1 cellular context compared by ENCODE assay signal in the genomic region with DNA sequence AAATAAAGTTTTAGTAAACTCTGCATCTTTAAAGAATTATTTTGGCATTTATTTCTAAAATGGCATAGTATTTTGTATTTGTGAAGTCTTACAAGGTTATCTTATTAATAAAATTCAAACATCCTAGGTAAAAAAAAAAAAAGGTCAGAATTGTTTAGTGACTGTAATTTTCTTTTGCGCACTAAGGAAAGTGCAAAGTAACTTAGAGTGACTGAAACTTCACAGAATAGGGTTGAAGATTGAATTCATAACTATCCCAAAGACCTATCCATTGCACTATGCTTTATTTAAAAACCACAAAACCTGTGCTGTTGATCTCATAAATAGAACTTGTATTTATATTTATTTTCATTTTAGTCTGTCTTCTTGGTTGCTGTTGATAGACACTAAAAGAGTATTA.
TF ChIP-seq lines count a peak whose summit lies in the region.

No MANE protein-coding gene starts in this region.

TF ChIP-seq in HepG2, 621 proteins besides CTCF, POLR2A, EP300 and RAD21 (continued from another document and continues in another):
- TF ChIP-seq, protein P1, sequence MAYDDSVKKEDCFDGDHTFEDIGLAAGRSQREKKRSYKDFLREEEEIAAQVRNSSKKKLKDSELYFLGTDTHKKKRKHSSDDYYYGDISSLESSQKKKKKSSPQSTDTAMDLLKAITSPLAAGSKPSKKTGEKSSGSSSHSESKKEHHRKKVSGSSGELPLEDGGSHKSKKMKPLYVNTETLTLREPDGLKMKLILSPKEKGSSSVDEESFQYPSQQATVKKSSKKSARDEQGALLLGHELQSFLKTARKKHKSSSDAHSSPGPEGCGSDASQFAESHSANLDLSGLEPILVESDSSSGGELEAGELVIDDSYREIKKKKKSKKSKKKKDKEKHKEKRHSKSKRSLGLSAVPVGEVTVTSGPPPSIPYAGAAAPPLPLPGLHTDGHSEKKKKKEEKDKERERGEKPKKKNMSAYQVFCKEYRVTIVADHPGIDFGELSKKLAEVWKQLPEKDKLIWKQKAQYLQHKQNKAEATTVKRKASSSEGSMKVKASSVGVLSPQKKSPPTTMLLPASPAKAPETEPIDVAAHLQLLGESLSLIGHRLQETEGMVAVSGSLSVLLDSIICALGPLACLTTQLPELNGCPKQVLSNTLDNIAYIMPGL (CRISPR knock-in tag; IDR thresholded peaks at IDR 0.05; ENCODE audit: borderline replicate concordance in 1 of 2, low read depth in 1 of 2): peak in 1 of 2 experiments; percentile 7; a peak in 1 of 4 replicates
- TF ChIP-seq YEATS4 (CRISPR knock-in tag; IDR thresholded peaks at IDR 0.05; ENCODE audit: borderline replicate concordance): 0 out of 2 replicates have a peak, but pooled peaks have one; percentile 45
- no peak for TF ChIP-seq SOX13 (IDR thresholded peaks at IDR 0.05)
- TF ChIP-seq SOX13 (CRISPR knock-in tag; conservative IDR thresholded peaks at IDR 0.05 in 1 of 2, IDR thresholded peaks at IDR 0.05 in 1 of 2): no peak
- peak; percentile 92 for TF ChIP-seq SSRP1 (CRISPR knock-in tag; IDR thresholded peaks at IDR 0.05)
- TF ChIP-seq JUN (CRISPR knock-in tag; IDR thresholded peaks at IDR 0.05): no peak
- TF ChIP-seq CENPX (CRISPR knock-in tag; IDR thresholded peaks at IDR 0.05): no peak
- TF ChIP-seq ZNF496 (CRISPR knock-in tag; IDR thresholded peaks at IDR 0.05; ENCODE audit: insufficient replicate concordance): no peak
- no peak for TF ChIP-seq AGO2 (optimal IDR thresholded peaks at IDR 0.05; ENCODE audit: low read depth, low read length)
- TF ChIP-seq ZNF670 (CRISPR knock-in tag; IDR thresholded peaks at IDR 0.05; ENCODE audit: borderline replicate concordance): no peak
- TF ChIP-seq ZNF354B (CRISPR knock-in tag; IDR thresholded peaks at IDR 0.05): no peak
- TF ChIP-seq ZNF329 (CRISPR knock-in tag; IDR thresholded peaks at IDR 0.05; ENCODE audit: low read depth): no peak
- TF ChIP-seq RBAK (CRISPR knock-in tag; IDR thresholded peaks at IDR 0.05): no peak
- TF ChIP-seq, protein P2, sequence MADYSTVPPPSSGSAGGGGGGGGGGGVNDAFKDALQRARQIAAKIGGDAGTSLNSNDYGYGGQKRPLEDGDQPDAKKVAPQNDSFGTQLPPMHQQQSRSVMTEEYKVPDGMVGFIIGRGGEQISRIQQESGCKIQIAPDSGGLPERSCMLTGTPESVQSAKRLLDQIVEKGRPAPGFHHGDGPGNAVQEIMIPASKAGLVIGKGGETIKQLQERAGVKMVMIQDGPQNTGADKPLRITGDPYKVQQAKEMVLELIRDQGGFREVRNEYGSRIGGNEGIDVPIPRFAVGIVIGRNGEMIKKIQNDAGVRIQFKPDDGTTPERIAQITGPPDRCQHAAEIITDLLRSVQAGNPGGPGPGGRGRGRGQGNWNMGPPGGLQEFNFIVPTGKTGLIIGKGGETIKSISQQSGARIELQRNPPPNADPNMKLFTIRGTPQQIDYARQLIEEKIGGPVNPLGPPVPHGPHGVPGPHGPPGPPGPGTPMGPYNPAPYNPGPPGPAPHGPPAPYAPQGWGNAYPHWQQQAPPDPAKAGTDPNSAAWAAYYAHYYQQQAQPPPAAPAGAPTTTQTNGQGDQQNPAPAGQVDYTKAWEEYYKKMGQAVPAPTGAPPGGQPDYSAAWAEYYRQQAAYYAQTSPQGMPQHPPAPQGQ (CRISPR knock-in tag; IDR thresholded peaks at IDR 0.05; ENCODE audit: borderline replicate concordance): no peak
- no peak for TF ChIP-seq RAD51 (IDR thresholded peaks at IDR 0.05; ENCODE audit: borderline replicate concordance)
- TF ChIP-seq ZNF333 (CRISPR knock-in tag; IDR thresholded peaks at IDR 0.05; ENCODE audit: borderline replicate concordance): no peak
- TF ChIP-seq TAF1 (CRISPR knock-in tag; IDR thresholded peaks at IDR 0.05): peak; percentile 4; the same call in 1 of the 2 replicates
- 0 out of 2 replicates have a peak, but pooled peaks have one; percentile 7 for TF ChIP-seq HMGXB3 (CRISPR knock-in tag; IDR thresholded peaks at IDR 0.05; ENCODE audit: borderline replicate concordance)
- TF ChIP-seq PAF1 (CRISPR knock-in tag; IDR thresholded peaks at IDR 0.05): peak; percentile 97
- TF ChIP-seq, protein P3, sequence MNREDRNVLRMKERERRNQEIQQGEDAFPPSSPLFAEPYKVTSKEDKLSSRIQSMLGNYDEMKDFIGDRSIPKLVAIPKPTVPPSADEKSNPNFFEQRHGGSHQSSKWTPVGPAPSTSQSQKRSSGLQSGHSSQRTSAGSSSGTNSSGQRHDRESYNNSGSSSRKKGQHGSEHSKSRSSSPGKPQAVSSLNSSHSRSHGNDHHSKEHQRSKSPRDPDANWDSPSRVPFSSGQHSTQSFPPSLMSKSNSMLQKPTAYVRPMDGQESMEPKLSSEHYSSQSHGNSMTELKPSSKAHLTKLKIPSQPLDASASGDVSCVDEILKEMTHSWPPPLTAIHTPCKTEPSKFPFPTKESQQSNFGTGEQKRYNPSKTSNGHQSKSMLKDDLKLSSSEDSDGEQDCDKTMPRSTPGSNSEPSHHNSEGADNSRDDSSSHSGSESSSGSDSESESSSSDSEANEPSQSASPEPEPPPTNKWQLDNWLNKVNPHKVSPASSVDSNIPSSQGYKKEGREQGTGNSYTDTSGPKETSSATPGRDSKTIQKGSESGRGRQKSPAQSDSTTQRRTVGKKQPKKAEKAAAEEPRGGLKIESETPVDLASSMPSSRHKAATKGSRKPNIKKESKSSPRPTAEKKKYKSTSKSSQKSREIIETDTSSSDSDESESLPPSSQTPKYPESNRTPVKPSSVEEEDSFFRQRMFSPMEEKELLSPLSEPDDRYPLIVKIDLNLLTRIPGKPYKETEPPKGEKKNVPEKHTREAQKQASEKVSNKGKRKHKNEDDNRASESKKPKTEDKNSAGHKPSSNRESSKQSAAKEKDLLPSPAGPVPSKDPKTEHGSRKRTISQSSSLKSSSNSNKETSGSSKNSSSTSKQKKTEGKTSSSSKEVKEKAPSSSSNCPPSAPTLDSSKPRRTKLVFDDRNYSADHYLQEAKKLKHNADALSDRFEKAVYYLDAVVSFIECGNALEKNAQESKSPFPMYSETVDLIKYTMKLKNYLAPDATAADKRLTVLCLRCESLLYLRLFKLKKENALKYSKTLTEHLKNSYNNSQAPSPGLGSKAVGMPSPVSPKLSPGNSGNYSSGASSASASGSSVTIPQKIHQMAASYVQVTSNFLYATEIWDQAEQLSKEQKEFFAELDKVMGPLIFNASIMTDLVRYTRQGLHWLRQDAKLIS (CRISPR knock-in tag; IDR thresholded peaks at IDR 0.05): peak; percentile 93
- peak; percentile 8; the same call in 1 of the 2 replicates for TF ChIP-seq SAP130 (CRISPR knock-in tag; IDR thresholded peaks at IDR 0.05; ENCODE audit: low read depth)
- TF ChIP-seq PHF8 (CRISPR knock-in tag; IDR thresholded peaks at IDR 0.05): no peak
- 0 out of 2 replicates have a peak, but pooled peaks have one; percentile 2 for TF ChIP-seq GATAD1 (CRISPR knock-in tag; IDR thresholded peaks at IDR 0.05)
- TF ChIP-seq ZBTB25 (CRISPR knock-in tag; IDR thresholded peaks at IDR 0.05): peak; percentile 3; the same call in 1 of the 2 replicates
- no peak for TF ChIP-seq E2F2 (CRISPR knock-in tag; IDR thresholded peaks at IDR 0.05; ENCODE audit: borderline replicate concordance)
- TF ChIP-seq, protein P4, sequence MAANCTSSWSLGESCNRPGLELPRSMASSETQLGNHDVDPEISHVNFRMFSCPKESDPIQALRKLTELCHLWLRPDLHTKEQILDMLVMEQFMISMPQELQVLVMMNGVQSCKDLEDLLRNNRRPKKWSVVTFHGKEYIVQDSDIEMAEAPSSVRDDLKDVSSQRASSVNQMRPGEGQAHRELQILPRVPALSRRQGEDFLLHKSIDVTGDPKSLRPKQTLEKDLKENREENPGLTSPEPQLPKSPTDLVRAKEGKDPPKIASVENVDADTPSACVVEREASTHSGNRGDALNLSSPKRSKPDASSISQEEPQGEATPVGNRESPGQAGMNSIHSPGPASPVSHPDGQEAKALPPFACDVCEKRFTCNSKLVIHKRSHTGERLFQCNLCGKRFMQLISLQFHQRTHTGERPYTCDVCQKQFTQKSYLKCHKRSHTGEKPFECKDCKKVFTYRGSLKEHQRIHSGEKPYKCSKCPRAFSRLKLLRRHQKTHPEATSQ (CRISPR knock-in tag; IDR thresholded peaks at IDR 0.05; ENCODE audit: borderline replicate concordance): peak; percentile 16; the same call in 1 of the 2 replicates
- no peak for TF ChIP-seq SP5 (CRISPR knock-in tag; IDR thresholded peaks at IDR 0.05; ENCODE audit: borderline replicate concordance, low read depth)
- 0 out of 2 replicates have a peak, but pooled peaks have one; percentile 0 for TF ChIP-seq KLF9 (CRISPR knock-in tag; IDR thresholded peaks at IDR 0.05; ENCODE audit: low read depth)
- TF ChIP-seq NFKB2 (CRISPR knock-in tag; IDR thresholded peaks at IDR 0.05; ENCODE audit: borderline replicate concordance): no peak
- TF ChIP-seq MAX (IDR thresholded peaks at IDR 0.05): no peak
- TF ChIP-seq, protein P5, sequence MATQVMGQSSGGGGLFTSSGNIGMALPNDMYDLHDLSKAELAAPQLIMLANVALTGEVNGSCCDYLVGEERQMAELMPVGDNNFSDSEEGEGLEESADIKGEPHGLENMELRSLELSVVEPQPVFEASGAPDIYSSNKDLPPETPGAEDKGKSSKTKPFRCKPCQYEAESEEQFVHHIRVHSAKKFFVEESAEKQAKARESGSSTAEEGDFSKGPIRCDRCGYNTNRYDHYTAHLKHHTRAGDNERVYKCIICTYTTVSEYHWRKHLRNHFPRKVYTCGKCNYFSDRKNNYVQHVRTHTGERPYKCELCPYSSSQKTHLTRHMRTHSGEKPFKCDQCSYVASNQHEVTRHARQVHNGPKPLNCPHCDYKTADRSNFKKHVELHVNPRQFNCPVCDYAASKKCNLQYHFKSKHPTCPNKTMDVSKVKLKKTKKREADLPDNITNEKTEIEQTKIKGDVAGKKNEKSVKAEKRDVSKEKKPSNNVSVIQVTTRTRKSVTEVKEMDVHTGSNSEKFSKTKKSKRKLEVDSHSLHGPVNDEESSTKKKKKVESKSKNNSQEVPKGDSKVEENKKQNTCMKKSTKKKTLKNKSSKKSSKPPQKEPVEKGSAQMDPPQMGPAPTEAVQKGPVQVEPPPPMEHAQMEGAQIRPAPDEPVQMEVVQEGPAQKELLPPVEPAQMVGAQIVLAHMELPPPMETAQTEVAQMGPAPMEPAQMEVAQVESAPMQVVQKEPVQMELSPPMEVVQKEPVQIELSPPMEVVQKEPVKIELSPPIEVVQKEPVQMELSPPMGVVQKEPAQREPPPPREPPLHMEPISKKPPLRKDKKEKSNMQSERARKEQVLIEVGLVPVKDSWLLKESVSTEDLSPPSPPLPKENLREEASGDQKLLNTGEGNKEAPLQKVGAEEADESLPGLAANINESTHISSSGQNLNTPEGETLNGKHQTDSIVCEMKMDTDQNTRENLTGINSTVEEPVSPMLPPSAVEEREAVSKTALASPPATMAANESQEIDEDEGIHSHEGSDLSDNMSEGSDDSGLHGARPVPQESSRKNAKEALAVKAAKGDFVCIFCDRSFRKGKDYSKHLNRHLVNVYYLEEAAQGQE (IDR thresholded peaks at IDR 0.05; ENCODE audit: borderline replicate concordance in 1 of 2, low read depth in 1 of 2, low read length in 2 of 2): no peak
- 0 out of 2 replicates have a peak, but pooled peaks have one; percentile 14 for TF ChIP-seq BRCA1 (CRISPR knock-in tag; IDR thresholded peaks at IDR 0.05)
- TF ChIP-seq POLR2AphosphoS5 (IDR thresholded peaks at IDR 0.05; ENCODE audit: low read depth, low read length): peak; percentile 31; the same call in 1 of the 2 replicates
- TF ChIP-seq STAT5B (CRISPR knock-in tag; IDR thresholded peaks at IDR 0.05): no peak
